Comparison of ENCODE assay signal across 13 cellular contexts in genomic region chr16:318628-319027, GRCh38. TPM values are rescaled to one million over a fixed set of nuclear protein-coding genes. Genes with fewer than 3 reads are reported as not detected.
DNase-seq lines count a peak whose midpoint lies in the region; ATAC-seq and TF ChIP-seq lines count a peak whose summit lies in the region.
"Had no signal": no experiment of that assay in that cellular context is flagged by ENCODE, and none has a peak within 500 bp of the region (broad histone marks: within the 10 kb centered on the region; RNA-seq: fewer than 3 reads in every experiment).

No MANE protein-coding gene starts in this region.

- in situ Hi-C loops in ACHN (cut with HindIII; ENCODE audit: low pct_ligation_motif_present, low pct_unique_long_range_greater_than_20kb, low sequenced_read_pairs), result no loop called here
- in situ Hi-C loops in Panc1 (cut with HindIII; ENCODE audit: low pct_unique_long_range_greater_than_20kb, low sequenced_read_pairs), result no loop called here

- no peak overlapping the region for H3K27ac ChIP-seq in Panc1 (ENCODE audit: low read length)
- H3K27ac ChIP-seq: pancreas had no signal

- ATAC-seq in Panc1 (peak; percentile 50), HG03565 (IDR thresholded peaks at IDR 0.05; ENCODE audit: unreplicated experiment) (no peak)

- CTCF ChIA-PET in Panc1 (lab: Charles Lee), result no interaction called here

- DNase-seq in ACHN (peak; percentile 31), H7 (peak; percentile 95), Panc1 (ENCODE audit: low read depth, low spot score) (no peak), iPS DF 4.7 (ENCODE audit: extremely low read depth, low spot score) (peak; percentile 25), NCI-H748 (lab: John Stamatoyannopoulos, UW; ENCODE audit: unreplicated experiment) (no peak), GOT3 (lab: John Stamatoyannopoulos, UW) (no peak)
- DNase-seq in stimulated activated CD8-positive, alpha-beta memory T cell treated with anti-CD3 and anti-CD28 coated beads, Interleukin-4, amount 100 ng/mL, for 48 hours, result no peak
- DNase-seq: activated CD4-positive, CD25-positive, alpha-beta regulatory T cell; pancreas; SHP77; stimulated activated CD4-positive, alpha-beta T cell treated with anti-CD3 and anti-CD28 coated beads, Interleukin-2, amount 100 ng/mL, for 48 hours had no signal

- no peak overlapping the region for H3K4me3 ChIP-seq in H7 (ENCODE audit: insufficient read depth, low read depth, low read length)
- H3K4me3 ChIP-seq in Panc1 (ENCODE audit: low read depth in 2 of 2, low read length in 2 of 2), result no peak overlapping the region
- H3K4me3 ChIP-seq: pancreas had no signal

- H3K4me1 ChIP-seq in Panc1 (ENCODE audit: control insufficient read depth, insufficient read depth, low read length), result no peaks in the 10 kb centered on the region; the same call in 1 of the 2 replicates
- H3K4me1 ChIP-seq: pancreas had no signal

- no peaks in the 10 kb centered on the region for H3K9me3 ChIP-seq in Panc1 (ENCODE audit: control insufficient read depth, insufficient read depth, low read depth, low read length)
- H3K9me3 ChIP-seq: pancreas had no signal

- BruUV-seq in Panc1 (replicated peaks; lab: Mats Ljungman, UMichigan), result no TSS peak

- no peaks in the 10 kb centered on the region for H3K27me3 ChIP-seq in H7 (ENCODE audit: control insufficient read depth, insufficient read depth, low read length)
- no peaks in the 10 kb centered on the region for H3K27me3 ChIP-seq in Panc1 (ENCODE audit: control insufficient read depth, insufficient read depth, low read length)
- H3K27me3 ChIP-seq: pancreas had no signal

- intact Hi-C loops in Panc1 (cut with micrococcal nuclease; ENCODE audit: unreplicated experiment), result no loop called here

- no peak for TF ChIP-seq CTCF in Panc1 (IDR thresholded peaks at IDR 0.05)

- POLR2A ChIA-PET in Panc1 (lab: Charles Lee), result no interaction called here

- H3K36me3 ChIP-seq in H7 (replicated peaks; ENCODE audit: control insufficient read depth, insufficient read depth, low read length), result peaks cover 1% of the 10 kb centered on the region
- no peaks in the 10 kb centered on the region for H3K36me3 ChIP-seq in Panc1 (ENCODE audit: control insufficient read depth, insufficient read depth, low read length)

RNA-seq across cellular contexts. Expression of gene AXIN1, which starts 33.9 kb away (rescaled TPM):
- 52.4 and 57.8 TPM in 2 replicates for total RNA-seq in H7 (2014; rRNA removed; shearing (Covaris generic))
- total RNA-seq in Panc1 (2021; ENCODE audit: unreplicated experiment), result 53.3 TPM
- 82.4 TPM for polyA plus RNA-seq in Panc1 (2012; ENCODE audit: insufficient read length)

RNA-seq across cellular contexts. Expression of gene PDIA2, which starts 35.7 kb away (rescaled TPM):
- total RNA-seq in H7 (2014; rRNA removed; shearing (Covaris generic)), result 0.15 and 2.1 TPM in 2 replicates
- 1.1 TPM for total RNA-seq in Panc1 (2021; ENCODE audit: unreplicated experiment)
- 3.2 TPM for polyA plus RNA-seq in Panc1 (2012; ENCODE audit: insufficient read length)

RNA-seq across cellular contexts. Expression of gene ARHGDIG, which starts 38.2 kb away (rescaled TPM):
- total RNA-seq in H7 (2014; rRNA removed; shearing (Covaris generic)), result 4.0 and 5.3 TPM in 2 replicates
- total RNA-seq in Panc1 (2021; ENCODE audit: unreplicated experiment), result 2.4 TPM
- 8.3 TPM for polyA plus RNA-seq in Panc1 (2012; ENCODE audit: insufficient read length)
- total RNA-seq: HT1080 had no signal

RNA-seq across cellular contexts. Expression of gene RGS11, which starts 42.9 kb away (rescaled TPM):
- 0.69 and 0.81 TPM in 2 replicates for total RNA-seq in H7 (2014; rRNA removed; shearing (Covaris generic))
- total RNA-seq in Panc1 (2021; ENCODE audit: unreplicated experiment), result 10.2 TPM
- 25.0 TPM for polyA plus RNA-seq in Panc1 (2012; ENCODE audit: insufficient read length)
- total RNA-seq: HT1080 had no signal

RNA-seq across cellular contexts. Expression of gene MRPL28, which starts 51.7 kb away (rescaled TPM):
- 225 and 242 TPM in 2 replicates for total RNA-seq in H7 (2014; rRNA removed; shearing (Covaris generic))
- 140 TPM for total RNA-seq in Panc1 (2021; ENCODE audit: unreplicated experiment)
- 198 TPM for polyA plus RNA-seq in Panc1 (2012; ENCODE audit: insufficient read length)

Comparison
In these comparisons a context has a peak if more than half of its experiments do, and no peak if none do; other contexts are left out.
1. DNase-seq: peak in ACHN (single experiment), H7 (single experiment) and iPS DF 4.7 (single experiment); none in Panc1 (single experiment), NCI-H748 (single experiment), stimulated activated CD8-positive, alpha-beta memory T cell treated with anti-CD3 and anti-CD28 coated beads, Interleukin-4, amount 100 ng/mL, for 48 hours (single experiment) and GOT3 (single experiment).